In genomic region chr11:116835791-116836647, GRCh38 we compare ENCODE assay signal across 8 cellular contexts. TPM values are rescaled to one million over a fixed set of nuclear protein-coding genes. Genes with fewer than 3 reads are reported as not detected.
DNase-seq lines count a peak whose midpoint lies in the region; ATAC-seq and TF ChIP-seq lines count a peak whose summit lies in the region.

No MANE protein-coding gene starts in this region.

- TF ChIP-seq POLR2A in GM18951 (IDR thresholded peaks at IDR 0.05; ENCODE audit: extremely low read depth, insufficient read depth, insufficient read length): peak; percentile 36

- peak overlapping the region; percentile 69 for H3K4me3 ChIP-seq in coronary artery

- peak overlapping the region; percentile 63 for H3K4me3 Mint-ChIP-seq in activated CD4-positive, alpha-beta T cell treated with anti-CD3 and anti-CD28 coated beads, Interleukin-2, amount 10 ng/mL, durations not matched to agents 24 days and 14 days

- peaks cover 4% of the 10 kb centered on the region for H3K27me3 Mint-ChIP-seq in activated CD4-positive, alpha-beta T cell treated with anti-CD3 and anti-CD28 coated beads, Interleukin-2, amount 10 ng/mL, durations not matched to agents 24 days and 14 days

- peak overlapping the region; percentile 51 to 80 for H3K27ac ChIP-seq in coronary artery

- in situ Hi-C loops in GM18951 (cut with MboI; ENCODE audit: low sequenced_read_pairs, unreplicated experiment): no loop called here

- intact Hi-C loops in activated CD4-positive, alpha-beta T cell treated with anti-CD3 and anti-CD28 coated beads, Interleukin-2, amount 10 ng/mL, durations not matched to agents 24 days and 14 days (cut with micrococcal nuclease): loop anchor here (2.0 kb wide), 2 partner anchors 17 to 45 kb away; partner anchors contain the start of gene APOA5

- peak overlapping the region; percentile 45 for H3K27ac Mint-ChIP-seq in activated CD4-positive, alpha-beta T cell treated with anti-CD3 and anti-CD28 coated beads, Interleukin-2, amount 10 ng/mL, durations not matched to agents 24 days and 14 days

- peaks cover 11% of the 10 kb centered on the region for H3K4me1 Mint-ChIP-seq in activated CD4-positive, alpha-beta T cell treated with anti-CD3 and anti-CD28 coated beads, Interleukin-2, amount 10 ng/mL, durations not matched to agents 24 days and 14 days

- ATAC-seq in HG03196 (IDR thresholded peaks at IDR 0.05; ENCODE audit: unreplicated experiment): peak; percentile 74
- ATAC-seq in left lobe of liver: peak; percentile 6

- peak; percentile 64 for TF ChIP-seq CTCF in AG09319 (IDR thresholded peaks at IDR 0.05; ENCODE audit: low read depth, low read length)
- peak; percentile 23 for TF ChIP-seq CTCF in coronary artery (IDR thresholded peaks at IDR 0.05)

- DNase-seq in AG09319 (ENCODE audit: extremely low read depth, low read depth) (peak; percentile 89), NCI-H345 treated with DMSO at 0.1 percent for 48 hours (lab: John Stamatoyannopoulos, UW; ENCODE audit: unreplicated experiment) (peak; percentile 74), coronary artery (ENCODE audit: low spot score) (peak; percentile 87), left lobe of liver (ENCODE audit: low spot score) (peak; percentile 81)
- peak; percentile 93 for DNase-seq in activated CD4-positive, alpha-beta T cell treated with anti-CD3 and anti-CD28 coated beads, Interleukin-2, amount 10 ng/mL, durations not matched to agents 24 days and 14 days
- peak; percentile 74 to 83 for DNase-seq in stimulated activated CD4-positive, alpha-beta T cell treated with anti-CD3 and anti-CD28 coated beads, Interleukin-2, amount 100 ng/mL, for 24 hours

- no peaks in the 10 kb centered on the region for H3K36me3 Mint-ChIP-seq in activated CD4-positive, alpha-beta T cell treated with anti-CD3 and anti-CD28 coated beads, Interleukin-2, amount 10 ng/mL, durations not matched to agents 24 days and 14 days (ENCODE audit: low read depth)

- no peaks in the 10 kb centered on the region for H3K9me3 Mint-ChIP-seq in activated CD4-positive, alpha-beta T cell treated with anti-CD3 and anti-CD28 coated beads, Interleukin-2, amount 10 ng/mL, durations not matched to agents 24 days and 14 days

RNA-seq across cellular contexts. Expression of gene APOA1, which starts 1.4 kb away (rescaled TPM):
- 0.36 TPM in 1 of 2 replicates, not detected in the other for total RNA-seq in activated CD4-positive, alpha-beta T cell treated with anti-CD3 and anti-CD28 coated beads, Interleukin-2, amount 10 ng/mL, durations not matched to agents 24 days and 14 days
- 9,787 TPM for total RNA-seq in left lobe of liver

RNA-seq across cellular contexts. Expression of gene APOC3, which starts 6.3 kb away (rescaled TPM):
- total RNA-seq in activated CD4-positive, alpha-beta T cell treated with anti-CD3 and anti-CD28 coated beads, Interleukin-2, amount 10 ng/mL, durations not matched to agents 24 days and 14 days: not detected in 2 replicates
- total RNA-seq in left lobe of liver: 11,492 TPM

RNA-seq across cellular contexts. Expression of gene APOA4, which starts 12.9 kb away (rescaled TPM):
- not detected in 2 replicates for total RNA-seq in activated CD4-positive, alpha-beta T cell treated with anti-CD3 and anti-CD28 coated beads, Interleukin-2, amount 10 ng/mL, durations not matched to agents 24 days and 14 days
- 102 TPM for total RNA-seq in left lobe of liver

RNA-seq across cellular contexts. Expression of gene APOA5, which starts 44.3 kb away (rescaled TPM):
- not detected in 2 replicates for total RNA-seq in activated CD4-positive, alpha-beta T cell treated with anti-CD3 and anti-CD28 coated beads, Interleukin-2, amount 10 ng/mL, durations not matched to agents 24 days and 14 days
- 757 TPM for total RNA-seq in left lobe of liver

RNA-seq across cellular contexts. Expression of gene ZPR1, which starts 48.2 kb away (rescaled TPM):
- total RNA-seq in activated CD4-positive, alpha-beta T cell treated with anti-CD3 and anti-CD28 coated beads, Interleukin-2, amount 10 ng/mL, durations not matched to agents 24 days and 14 days: 105 and 106 TPM in 2 replicates
- 53.4 TPM for total RNA-seq in left lobe of liver

Comparison
In these comparisons a context has a peak if more than half of its experiments do, and no peak if none do; other contexts are left out.
1. Peak in every context shown above with its lines: DNase-seq, ATAC-seq, H3K4me3 ChIP-seq and H3K27ac ChIP-seq.
2. RNA of gene APOA1, which starts 1.4 kb away (total RNA-seq): 9,787 TPM in left lobe of liver (single experiment); 0.36 TPM in activated CD4-positive, alpha-beta T cell treated with anti-CD3 and anti-CD28 coated beads, Interleukin-2, amount 10 ng/mL, durations not matched to agents 24 days and 14 days; every median in the first group is over 1,000 times any median in the second.
3. RNA of gene APOC3, which starts 6.3 kb away (total RNA-seq): 11,492 TPM in left lobe of liver (single experiment); not detected in activated CD4-positive, alpha-beta T cell treated with anti-CD3 and anti-CD28 coated beads, Interleukin-2, amount 10 ng/mL, durations not matched to agents 24 days and 14 days; every median in the first group is over 1,000 times any median in the second.
4. RNA of gene APOA4, which starts 12.9 kb away (total RNA-seq): 102 TPM in left lobe of liver (single experiment); not detected in activated CD4-positive, alpha-beta T cell treated with anti-CD3 and anti-CD28 coated beads, Interleukin-2, amount 10 ng/mL, durations not matched to agents 24 days and 14 days; every median in the first group is over 100 times any median in the second.